In the genomic region with DNA sequence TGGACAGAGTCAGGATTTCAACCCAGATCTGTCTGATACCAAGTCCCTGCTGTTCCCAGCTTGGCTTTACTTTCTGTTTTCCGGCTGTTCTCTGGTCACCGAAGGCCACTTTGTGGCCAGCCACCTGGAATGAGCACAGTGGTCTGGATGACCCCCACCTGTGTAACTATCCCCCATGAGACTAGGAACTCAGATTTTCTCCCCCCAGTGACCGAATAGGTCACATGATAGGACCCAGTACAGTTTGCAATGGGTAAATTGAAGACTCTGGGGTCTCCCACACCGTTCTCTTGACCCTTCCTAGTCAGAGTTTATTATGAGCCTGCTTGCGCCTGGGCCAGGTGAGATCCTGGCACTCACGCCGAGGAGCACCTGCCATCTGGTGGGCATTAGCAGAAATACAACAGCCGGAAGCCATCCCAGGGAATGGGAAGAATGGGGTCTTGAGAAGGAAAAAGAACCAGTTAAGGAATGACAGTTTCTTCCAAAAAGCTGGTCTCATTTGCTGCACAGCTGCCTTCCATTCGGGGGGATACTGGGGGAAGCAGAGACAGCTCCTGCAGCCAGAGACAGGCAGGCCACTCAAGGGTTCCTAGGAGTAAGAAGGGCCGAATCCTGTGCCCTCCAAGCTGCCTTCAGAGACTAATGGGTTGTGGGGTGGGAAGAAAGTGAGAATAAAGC, we compare ENCODE assay signal across 8 cellular contexts. TPM values are rescaled to one million over a fixed set of nuclear protein-coding genes. Genes with fewer than 3 reads are reported as not detected.
DNase-seq lines count a peak whose midpoint lies in the region; ATAC-seq, FAIRE-seq and TF ChIP-seq lines count a peak whose summit lies in the region.

No MANE protein-coding gene starts in this region.

- DNase-seq in ACHN (peak; percentile 56), GM13977 (ENCODE audit: low spot score) (peak; percentile 77), NCI-H524 (lab: John Stamatoyannopoulos, UW) (peak; percentile 24 to 62), endothelial cell of umbilical vein (ENCODE audit: low read depth, low spot score) (peak; percentile 65), natural killer cell (peak; percentile 44), urothelium cell line (ENCODE audit: low spot score) (peak; percentile 75)
- DNase-seq in activated CD8-positive, alpha-beta memory T cell treated with anti-CD3 and anti-CD28 coated beads for 24 hours: peak; percentile 81

- FAIRE-seq in endothelial cell of umbilical vein (lab: Jason Lieb, UNC) (peak; percentile 49), urothelium cell line (lab: Jason Lieb, UNC) (no peak)

- H3K9me3 Mint-ChIP-seq in natural killer cell: no peaks in the 10 kb centered on the region

- no peaks in the 10 kb centered on the region for H4K20me1 ChIP-seq in endothelial cell of umbilical vein (replicated peaks; ENCODE audit: control insufficient read depth, extremely low read depth, insufficient read depth, low read length)

- ATAC-seq in natural killer cell: peak; percentile 48 to 83 (median 78)
- no peak for ATAC-seq in GM21367 (IDR thresholded peaks at IDR 0.05; ENCODE audit: unreplicated experiment)

- in situ Hi-C loops in ACHN (cut with HindIII; ENCODE audit: low pct_ligation_motif_present, low pct_unique_long_range_greater_than_20kb, low sequenced_read_pairs) (no loop called here), GM13977 (cut with MboI; ENCODE audit: low pct_unique_long_range_greater_than_20kb, low sequenced_read_pairs, unreplicated experiment) (no loop called here)

- no peaks in the 10 kb centered on the region for H3K27me3 Mint-ChIP-seq in natural killer cell (ENCODE audit: low read depth in 2 of 2)

- H3K27ac Mint-ChIP-seq in natural killer cell: peak overlapping the region; percentile 50 to 74

- no peaks in the 10 kb centered on the region for H3K36me3 ChIP-seq in endothelial cell of umbilical vein (ENCODE audit: control insufficient read depth in 2 of 2, extremely low read depth in 1 of 2, insufficient read depth in 2 of 2, low read length in 2 of 2)

- H3K36me3 Mint-ChIP-seq in natural killer cell: no peaks in the 10 kb centered on the region

- H3K9me3 ChIP-seq in endothelial cell of umbilical vein (replicated peaks; ENCODE audit: control insufficient read depth, insufficient read depth, low read length): no peaks in the 10 kb centered on the region

- no peak for TF ChIP-seq POLR2A in endothelial cell of umbilical vein (IDR thresholded peaks at IDR 0.05; ENCODE audit: low read depth, low read length)

- CTCF ChIA-PET in endothelial cell of umbilical vein (lab: Charles Lee): interaction anchor here (0.7 to 7.2 kb wide), 27 partner anchors 8 to 195 kb away, joined by 3 to 146 read pairs (median 4); a partner anchor contains a TSS

- peaks cover 9 to 30% of the 10 kb centered on the region in 2 donors for H3K4me1 Mint-ChIP-seq in natural killer cell

- no peaks in the 10 kb centered on the region for H3K4me1 ChIP-seq in endothelial cell of umbilical vein (ENCODE audit: control insufficient read depth, extremely low read depth, insufficient read depth, low read length)

- dilution Hi-C loops in endothelial cell of umbilical vein (cut with MboI; ENCODE audit: extremely low pct_ligation_motif_present, low sequenced_read_pairs): no loop called here

- POLR2A ChIA-PET in endothelial cell of umbilical vein (lab: Charles Lee): no interaction called here

- no peak overlapping the region for H3K4me2 ChIP-seq in endothelial cell of umbilical vein (ENCODE audit: insufficient read depth, low read length)

- no peak overlapping the region for H3K4me3 ChIP-seq in endothelial cell of umbilical vein (replicated peaks in 1 of 3; ENCODE audit: insufficient read depth in 1 of 3, low read depth in 1 of 3, low read length in 3 of 3)

- H3K27ac ChIP-seq in endothelial cell of umbilical vein (ENCODE audit: insufficient read depth, low read depth, low read length): no peak overlapping the region

- no peak overlapping the region for H2AFZ ChIP-seq in endothelial cell of umbilical vein (ENCODE audit: low read depth, low read length)

- H3K27me3 ChIP-seq in endothelial cell of umbilical vein (ENCODE audit: control insufficient read depth in 2 of 2, insufficient read depth in 2 of 2, low read length in 2 of 2): no peaks in the 10 kb centered on the region

- no peak overlapping the region for H3K4me3 Mint-ChIP-seq in natural killer cell

- peak; percentile 87 for TF ChIP-seq CTCF in GM13977 (IDR thresholded peaks at IDR 0.05; ENCODE audit: extremely low read depth, insufficient read depth, missing control alignments)
- TF ChIP-seq CTCF in endothelial cell of umbilical vein (IDR thresholded peaks at IDR 0.05; ENCODE audit: extremely low read depth in 1 of 2, insufficient read depth in 1 of 2, low read depth in 1 of 2, low read length in 2 of 2): peak; percentile 74 to 79
- TF ChIP-seq CTCF in natural killer cell (IDR thresholded peaks at IDR 0.05): peak; percentile 87

- intact Hi-C loops in endothelial cell of umbilical vein (cut with micrococcal nuclease) (loop anchor here (1.0 to 5.0 kb wide), 4 partner anchors 46 to 195 kb away; a partner anchor contains a TSS), natural killer cell (cut with micrococcal nuclease) (loop anchor here (1.0 kb wide), 1 partner anchor 65 kb away; no protein-coding TSS in a partner anchor)

- no peaks in the 10 kb centered on the region for H3K79me2 ChIP-seq in endothelial cell of umbilical vein (ENCODE audit: control insufficient read depth, insufficient read depth, low read length)

- no TSS peak for BruUV-seq in endothelial cell of umbilical vein (replicated peaks; lab: Mats Ljungman, UMichigan)

- no peaks in the 10 kb centered on the region for H3K9me1 ChIP-seq in endothelial cell of umbilical vein (replicated peaks; ENCODE audit: control insufficient read depth, extremely low read depth, insufficient read depth, low read length)

- no peak overlapping the region for H3K9ac ChIP-seq in endothelial cell of umbilical vein (replicated peaks; ENCODE audit: extremely low read depth, insufficient read depth, low read length)

TF ChIP-seq in endothelial cell of umbilical vein, 7 proteins besides CTCF, POLR2A, EP300 and RAD21 (continues in another document):
- no peak for TF ChIP-seq JUN (IDR thresholded peaks at IDR 0.05; ENCODE audit: borderline replicate concordance, insufficient read depth, insufficient read length, low read depth)
- no peak for TF ChIP-seq POLR2AphosphoS5 (IDR thresholded peaks at IDR 0.05; ENCODE audit: insufficient read depth, low read depth, low read length)

RNA-seq across cellular contexts. Expression of a gene that starts 7.1 kb away (rescaled TPM):
- total RNA-seq in endothelial cell of umbilical vein (0.30 and 1.8 TPM in 2 replicates), natural killer cell (1 to 10 TPM; 5.4 to 6.0 (median 5.4) TPM)
- 1.1 and 1.8 TPM in 2 replicates for polyA plus RNA-seq in endothelial cell of umbilical vein
- polyA plus RNA-seq in endothelial cell of umbilical vein (2011; cell fraction: cytosol; rRNA removed): 0.77 and 1.2 TPM in 2 replicates
- 2.7 and 3.0 TPM in 2 replicates for polyA plus RNA-seq in endothelial cell of umbilical vein (2011; cell fraction: nucleus; rRNA removed)
- not detected in 2 replicates for polyA plus RNA-seq in endothelial cell of umbilical vein (2012)
- 0.28 and 1.3 TPM in 2 replicates for polyA minus RNA-seq in endothelial cell of umbilical vein
- not detected for polyA minus RNA-seq in endothelial cell of umbilical vein (2011; cell fraction: cytosol; rRNA and poly(A)+ RNA removed)
- 1.6 and 1.7 TPM in 2 replicates for polyA minus RNA-seq in endothelial cell of umbilical vein (2011; cell fraction: nucleus; rRNA and poly(A)+ RNA removed)

RNA-seq across cellular contexts. Expression of a gene that starts 19.5 kb away (rescaled TPM):
- total RNA-seq in endothelial cell of umbilical vein: 18.8 and 22.3 TPM in 2 replicates
- polyA plus RNA-seq in endothelial cell of umbilical vein: 59.8 and 71.6 TPM in 2 replicates
- 26.2 and 27.5 TPM in 2 replicates for polyA plus RNA-seq in endothelial cell of umbilical vein (2011; cell fraction: cytosol; rRNA removed)
- 13.3 and 13.6 TPM in 2 replicates for polyA plus RNA-seq in endothelial cell of umbilical vein (2011; cell fraction: nucleus; rRNA removed)
- polyA plus RNA-seq in endothelial cell of umbilical vein (2012): 22.6 and 24.8 TPM in 2 replicates
- polyA minus RNA-seq in endothelial cell of umbilical vein: 68.3 and 77.7 TPM in 2 replicates
- polyA minus RNA-seq in endothelial cell of umbilical vein (2011; cell fraction: cytosol; rRNA and poly(A)+ RNA removed): 17.3 TPM
- 15.5 and 18.1 TPM in 2 replicates for polyA minus RNA-seq in endothelial cell of umbilical vein (2011; cell fraction: nucleus; rRNA and poly(A)+ RNA removed)
- 1 to 10 TPM; 4.8 to 8.9 (median 6.7) TPM for total RNA-seq in natural killer cell

RNA-seq across cellular contexts. Expression of a gene that starts 19.6 kb away (rescaled TPM):
- total RNA-seq in endothelial cell of umbilical vein (62.1 and 66.2 TPM in 2 replicates), natural killer cell (10 to 100 TPM; 53.9 to 66.4 (median 58.3) TPM)
- 62.7 TPM in 2 replicates for polyA plus RNA-seq in endothelial cell of umbilical vein
- polyA plus RNA-seq in endothelial cell of umbilical vein (2011; cell fraction: cytosol; rRNA removed): 46.2 and 57.1 TPM in 2 replicates
- polyA plus RNA-seq in endothelial cell of umbilical vein (2011; cell fraction: nucleus; rRNA removed): 105 and 115 TPM in 2 replicates
- polyA plus RNA-seq in endothelial cell of umbilical vein (2012): 43.7 and 48.4 TPM in 2 replicates
- polyA minus RNA-seq in endothelial cell of umbilical vein: 198 and 201 TPM in 2 replicates
- 180 TPM for polyA minus RNA-seq in endothelial cell of umbilical vein (2011; cell fraction: cytosol; rRNA and poly(A)+ RNA removed)
- 102 and 120 TPM in 2 replicates for polyA minus RNA-seq in endothelial cell of umbilical vein (2011; cell fraction: nucleus; rRNA and poly(A)+ RNA removed)

RNA-seq across cellular contexts. Expression of a gene that starts 45.9 kb away (rescaled TPM):
- total RNA-seq in endothelial cell of umbilical vein (99.6 and 126 TPM in 2 replicates), natural killer cell (10 to 100 TPM; 60.0 to 82.9 (median 67.9) TPM)
- 129 and 134 TPM in 2 replicates for polyA plus RNA-seq in endothelial cell of umbilical vein
- polyA plus RNA-seq in endothelial cell of umbilical vein (2011; cell fraction: cytosol; rRNA removed): 114 TPM in 2 replicates
- 66.6 and 67.7 TPM in 2 replicates for polyA plus RNA-seq in endothelial cell of umbilical vein (2011; cell fraction: nucleus; rRNA removed)
- 82.3 and 108 TPM in 2 replicates for polyA plus RNA-seq in endothelial cell of umbilical vein (2012)
- 179 and 186 TPM in 2 replicates for polyA minus RNA-seq in endothelial cell of umbilical vein
- 21.5 TPM for polyA minus RNA-seq in endothelial cell of umbilical vein (2011; cell fraction: cytosol; rRNA and poly(A)+ RNA removed)
- 55.5 and 56.5 TPM in 2 replicates for polyA minus RNA-seq in endothelial cell of umbilical vein (2011; cell fraction: nucleus; rRNA and poly(A)+ RNA removed)

RNA-seq across cellular contexts. Expression of a gene that starts 46.1 kb away (rescaled TPM):
- 7.2 and 8.0 TPM in 2 replicates for total RNA-seq in endothelial cell of umbilical vein
- 9.6 and 10.3 TPM in 2 replicates for polyA plus RNA-seq in endothelial cell of umbilical vein
- polyA plus RNA-seq in endothelial cell of umbilical vein (2011; cell fraction: cytosol; rRNA removed): 6.9 and 7.2 TPM in 2 replicates
- polyA plus RNA-seq in endothelial cell of umbilical vein (2011; cell fraction: nucleus; rRNA removed): 27.0 and 28.9 TPM in 2 replicates
- 5.8 and 8.3 TPM in 2 replicates for polyA plus RNA-seq in endothelial cell of umbilical vein (2012)
- 6.1 and 8.5 TPM in 2 replicates for polyA minus RNA-seq in endothelial cell of umbilical vein
- 11.5 TPM for polyA minus RNA-seq in endothelial cell of umbilical vein (2011; cell fraction: cytosol; rRNA and poly(A)+ RNA removed)
- 5.9 and 7.1 TPM in 2 replicates for polyA minus RNA-seq in endothelial cell of umbilical vein (2011; cell fraction: nucleus; rRNA and poly(A)+ RNA removed)
- total RNA-seq in natural killer cell: 10 to 100 TPM in 1 of 3 donors, 1 to 10 TPM in 2; 8.9 to 11.3 (median 9.1) TPM
